In the genomic region with DNA sequence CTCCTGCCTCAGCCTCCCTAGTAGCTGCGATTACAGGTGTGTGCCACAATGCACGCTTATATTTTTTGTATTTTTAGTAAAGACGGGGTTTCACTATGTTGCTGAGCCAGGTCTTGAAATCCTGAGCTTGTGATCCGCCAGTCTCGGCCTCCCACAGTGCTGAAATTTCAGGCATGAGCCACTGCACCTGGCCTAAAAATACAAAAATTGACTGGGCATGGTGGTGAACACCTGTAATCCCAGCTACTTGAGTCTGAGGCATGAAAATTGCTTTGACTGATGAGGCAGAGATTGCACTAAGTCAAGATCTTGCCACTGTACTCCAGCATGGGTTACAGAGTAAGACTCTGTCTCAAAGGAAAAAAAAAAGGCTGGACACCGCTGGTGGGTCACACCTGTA, we compare ENCODE assay signal across 25 cellular contexts.
"Had no signal": no experiment of that assay in that cellular context is flagged by ENCODE, and none has a peak within 500 bp of the region (broad histone marks: within the 10 kb centered on the region; RNA-seq: fewer than 3 reads in every experiment).

No MANE protein-coding gene starts in this region.

- H3K36me3 Mint-ChIP-seq: activated naive CD4-positive, alpha-beta T cell treated with anti-CD3 and anti-CD28 coated beads, Interleukin-2, amount 50 U/mL, for 24 hours; activated naive CD8-positive, alpha-beta T cell treated with anti-CD3 and anti-CD28 coated beads for 36 hours had no signal

- H3K4me1 ChIP-seq: adrenal gland, body of pancreas, foreskin keratinocyte, gastrocnemius medialis, heart right ventricle had no signal

- H3K27ac ChIP-seq: adrenal gland, body of pancreas, foreskin keratinocyte, gastrocnemius medialis, heart right ventricle had no signal

- H3K27me3 Mint-ChIP-seq: activated CD4-positive, alpha-beta memory T cell treated with anti-CD3 and anti-CD28 coated beads, Interleukin-2, amount 10 ng/mL, durations not matched to agents 7 days and 5 days; activated CD4-positive, alpha-beta T cell treated with anti-CD3 and anti-CD28 coated beads for 36 hours; activated CD4-positive, alpha-beta T cell treated with anti-CD3 and anti-CD28 coated beads, Interleukin-2, amount 10 ng/mL, durations not matched to agents 7 days and 5 days; activated naive CD4-positive, alpha-beta T cell treated with anti-CD3 and anti-CD28 coated beads, Interleukin-2, amount 50 U/mL, for 24 hours; activated naive CD8-positive, alpha-beta T cell treated with anti-CD3 and anti-CD28 coated beads for 36 hours; activated naive CD8-positive, alpha-beta T cell treated with anti-CD3 and anti-CD28 coated beads, Interleukin-2, amount 50 U/mL, for 24 hours; activated T-cell treated with anti-CD3 and anti-CD28 coated beads, Interleukin-2, amount 50 U/mL, for 24 hours had no signal

- DNase-seq: activated CD4-positive, alpha-beta memory T cell treated with anti-CD3 and anti-CD28 coated beads, Interleukin-2, amount 10 ng/mL, durations not matched to agents 7 days and 5 days; activated CD4-positive, alpha-beta T cell treated with anti-CD3 and anti-CD28 coated beads for 36 hours; activated CD4-positive, alpha-beta T cell treated with anti-CD3 and anti-CD28 coated beads, Interleukin-2, amount 10 ng/mL, durations not matched to agents 7 days and 5 days; activated CD4-positive, alpha-beta T cell treated with anti-CD3 and anti-CD28 coated beads, Interleukin-2, amount 50 U/mL, for 4 hours; activated CD4-positive, CD25-positive, alpha-beta regulatory T cell; activated CD4-positive, CD25-positive, alpha-beta regulatory T cell treated with anti-CD3 and anti-CD28 coated beads, Interleukin-2, amount 50 U/mL, for 72 hours; activated CD8-positive, alpha-beta memory T cell treated with anti-CD3 and anti-CD28 coated beads, Interleukin-2, amount 50 U/mL, for 48 hours; activated gamma-delta T cell; activated naive CD4-positive, alpha-beta T cell treated with Interleukin-2 at 50 U/mL for 16 hours; activated naive CD8-positive, alpha-beta T cell treated with anti-CD3 and anti-CD28 coated beads for 36 hours; activated naive CD8-positive, alpha-beta T cell treated with anti-CD3 and anti-CD28 coated beads, Interleukin-2, amount 50 U/mL, for 24 hours; activated T-cell treated with anti-CD3 and anti-CD28 coated beads for 4 hours; activated T-cell treated with anti-CD3 and anti-CD28 coated beads, Interleukin-2, amount 50 U/mL, for 24 hours; activated T-cell treated with anti-CD3 and anti-CD28 coated beads, Interleukin-2, amount 50 U/mL, for 72 hours; amygdala; body of pancreas; caudate nucleus; effector CD8-positive, alpha-beta T cell; foreskin keratinocyte; gastrocnemius medialis; heart right ventricle; T-helper 2 cell had no signal

- H3K27me3 ChIP-seq: adrenal gland, body of pancreas, foreskin keratinocyte, gastrocnemius medialis, heart right ventricle had no signal

- H3K4me3 ChIP-seq: adrenal gland, body of pancreas, gastrocnemius medialis, heart right ventricle had no signal

- H3K9me3 Mint-ChIP-seq: activated CD4-positive, alpha-beta memory T cell treated with anti-CD3 and anti-CD28 coated beads, Interleukin-2, amount 10 ng/mL, durations not matched to agents 7 days and 5 days; activated CD4-positive, alpha-beta T cell treated with anti-CD3 and anti-CD28 coated beads, Interleukin-2, amount 10 ng/mL, durations not matched to agents 7 days and 5 days; activated naive CD4-positive, alpha-beta T cell treated with anti-CD3 and anti-CD28 coated beads, Interleukin-2, amount 50 U/mL, for 24 hours; activated naive CD8-positive, alpha-beta T cell treated with anti-CD3 and anti-CD28 coated beads for 36 hours; activated naive CD8-positive, alpha-beta T cell treated with anti-CD3 and anti-CD28 coated beads, Interleukin-2, amount 50 U/mL, for 24 hours; activated T-cell treated with anti-CD3 and anti-CD28 coated beads, Interleukin-2, amount 50 U/mL, for 24 hours; activated T-cell treated with anti-CD3 and anti-CD28 coated beads, Interleukin-2, amount 50 U/mL, for 72 hours had no signal

- H3K9me3 ChIP-seq: adrenal gland, body of pancreas, gastrocnemius medialis, heart right ventricle had no signal

- H3K4me3 Mint-ChIP-seq: activated CD4-positive, alpha-beta memory T cell treated with anti-CD3 and anti-CD28 coated beads, Interleukin-2, amount 10 ng/mL, durations not matched to agents 7 days and 5 days; activated CD4-positive, alpha-beta T cell treated with anti-CD3 and anti-CD28 coated beads for 36 hours; activated CD4-positive, alpha-beta T cell treated with anti-CD3 and anti-CD28 coated beads, Interleukin-2, amount 10 ng/mL, durations not matched to agents 7 days and 5 days; activated naive CD4-positive, alpha-beta T cell treated with anti-CD3 and anti-CD28 coated beads, Interleukin-2, amount 50 U/mL, for 24 hours; activated naive CD8-positive, alpha-beta T cell treated with anti-CD3 and anti-CD28 coated beads for 36 hours; activated naive CD8-positive, alpha-beta T cell treated with anti-CD3 and anti-CD28 coated beads, Interleukin-2, amount 50 U/mL, for 24 hours; activated T-cell treated with anti-CD3 and anti-CD28 coated beads, Interleukin-2, amount 50 U/mL, for 24 hours; activated T-cell treated with anti-CD3 and anti-CD28 coated beads, Interleukin-2, amount 50 U/mL, for 72 hours had no signal

- H3K36me3 ChIP-seq: adrenal gland, gastrocnemius medialis, heart right ventricle had no signal

- ATAC-seq: activated CD4-positive, alpha-beta T cell treated with anti-CD3 and anti-CD28 coated beads for 36 hours; activated naive CD8-positive, alpha-beta T cell treated with anti-CD3 and anti-CD28 coated beads, Interleukin-2, amount 50 U/mL, for 24 hours; activated T-cell treated with anti-CD3 and anti-CD28 coated beads, Interleukin-2, amount 50 U/mL, for 72 hours; body of pancreas; esophagus mucosa; foreskin keratinocyte; gastrocnemius medialis; heart right ventricle had no signal

- H3K4me1 Mint-ChIP-seq: activated CD4-positive, alpha-beta memory T cell treated with anti-CD3 and anti-CD28 coated beads, Interleukin-2, amount 10 ng/mL, durations not matched to agents 7 days and 5 days; activated CD4-positive, alpha-beta T cell treated with anti-CD3 and anti-CD28 coated beads for 36 hours; activated CD4-positive, alpha-beta T cell treated with anti-CD3 and anti-CD28 coated beads, Interleukin-2, amount 10 ng/mL, durations not matched to agents 7 days and 5 days; activated naive CD4-positive, alpha-beta T cell treated with anti-CD3 and anti-CD28 coated beads, Interleukin-2, amount 50 U/mL, for 24 hours; activated naive CD8-positive, alpha-beta T cell treated with anti-CD3 and anti-CD28 coated beads for 36 hours; activated naive CD8-positive, alpha-beta T cell treated with anti-CD3 and anti-CD28 coated beads, Interleukin-2, amount 50 U/mL, for 24 hours had no signal

- H3K27ac Mint-ChIP-seq: activated CD4-positive, alpha-beta memory T cell treated with anti-CD3 and anti-CD28 coated beads, Interleukin-2, amount 10 ng/mL, durations not matched to agents 7 days and 5 days; activated CD4-positive, alpha-beta T cell treated with anti-CD3 and anti-CD28 coated beads for 36 hours; activated CD4-positive, alpha-beta T cell treated with anti-CD3 and anti-CD28 coated beads, Interleukin-2, amount 10 ng/mL, durations not matched to agents 7 days and 5 days; activated naive CD4-positive, alpha-beta T cell treated with anti-CD3 and anti-CD28 coated beads, Interleukin-2, amount 50 U/mL, for 24 hours; activated naive CD8-positive, alpha-beta T cell treated with anti-CD3 and anti-CD28 coated beads for 36 hours; activated naive CD8-positive, alpha-beta T cell treated with anti-CD3 and anti-CD28 coated beads, Interleukin-2, amount 50 U/mL, for 24 hours; activated T-cell treated with anti-CD3 and anti-CD28 coated beads, Interleukin-2, amount 50 U/mL, for 24 hours; activated T-cell treated with anti-CD3 and anti-CD28 coated beads, Interleukin-2, amount 50 U/mL, for 72 hours had no signal
